20 cellular contexts compared by ENCODE assay signal in the genomic region with DNA sequence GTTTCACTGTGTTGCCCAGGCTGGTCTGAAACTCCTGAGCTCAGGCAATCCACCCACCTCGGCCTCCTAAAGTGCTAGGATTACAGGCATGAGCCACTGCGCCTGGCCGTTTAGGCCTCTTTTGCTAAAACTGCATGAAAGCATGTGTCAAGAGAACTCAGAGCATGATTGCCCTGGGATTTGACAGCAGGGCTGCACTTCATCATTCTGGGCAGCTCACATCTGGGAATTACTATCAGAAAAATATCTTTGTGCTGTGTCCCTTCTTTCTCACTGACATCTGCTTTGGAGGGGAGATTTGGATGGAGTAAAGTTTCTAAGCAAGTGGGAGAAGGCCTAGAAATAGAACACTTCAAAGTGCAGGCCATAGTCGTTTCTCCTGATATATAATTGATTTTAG. TPM values are rescaled to one million over a fixed set of nuclear protein-coding genes. Genes with fewer than 3 reads are reported as not detected.
DNase-seq lines count a peak whose midpoint lies in the region; ATAC-seq, FAIRE-seq and TF ChIP-seq lines count a peak whose summit lies in the region.
"Had no signal": no experiment of that assay in that cellular context is flagged by ENCODE, and none has a peak within 500 bp of the region (broad histone marks: within the 10 kb centered on the region; RNA-seq: fewer than 3 reads in every experiment).

No MANE protein-coding gene starts in this region.

- intact Hi-C loops in K562 (cut with micrococcal nuclease) (no loop called here), adrenal gland (cut with DNase I) (no loop called here)

- TF ChIP-seq RAD21 in K562 (CRISPR knock-in tag; conservative IDR thresholded peaks at IDR 0.05 in 1 of 2, IDR thresholded peaks at IDR 0.05 in 1 of 2): no peak

- H3K4me2 ChIP-seq in K562 (ENCODE audit: insufficient read depth, low read length): no peak overlapping the region
- H3K4me2 ChIP-seq: KMS-11 had no signal

- no peak overlapping the region for H3K4me3 Mint-ChIP-seq in mesothelial cell of epicardium
- no peak overlapping the region for H3K4me3 Mint-ChIP-seq in stimulated activated memory B cell treated with anti-CD40 and anti-IgM and Interleukin-4, amounts not matched to agents 10 μg/mL and 1 μg/mL and 100 μg/mL, for 72 hours
- no peak overlapping the region for H3K4me3 Mint-ChIP-seq in T-helper 2 cell treated with Interferon-gamma antibody and Interleukin-4, amounts not matched to agents 5 μg/mL and 100 μg/mL, for 36 hours
- H3K4me3 Mint-ChIP-seq: CD14-positive monocyte, HFFc6 had no signal

- H3K36me3 Mint-ChIP-seq in mesothelial cell of epicardium: no peaks in the 10 kb centered on the region
- no peaks in the 10 kb centered on the region for H3K36me3 Mint-ChIP-seq in stimulated activated memory B cell treated with anti-CD40 and anti-IgM and Interleukin-4, amounts not matched to agents 10 μg/mL and 1 μg/mL and 100 μg/mL, for 72 hours
- no peaks in the 10 kb centered on the region for H3K36me3 Mint-ChIP-seq in T-helper 2 cell treated with Interferon-gamma antibody and Interleukin-4, amounts not matched to agents 5 μg/mL and 100 μg/mL, for 36 hours (ENCODE audit: low read depth)
- H3K36me3 Mint-ChIP-seq: CD14-positive monocyte had no signal

- peak overlapping the region; percentile 54 for H2AFZ ChIP-seq in K562 (ENCODE audit: low read depth, low read length)

- DNase-seq in NCI-H82 (lab: John Stamatoyannopoulos, UW) (peak; percentile 24), NCI-H82 treated with DMSO at 0.1 percent for 48 hours (lab: John Stamatoyannopoulos, UW; ENCODE audit: unreplicated experiment) (no peak), K562 (ENCODE audit: extremely low read depth in 1 of 4, low spot score in 3 of 4) (no peak), mesothelial cell of epicardium (ENCODE audit: low spot score in 2 of 2, unreplicated experiment in 2 of 2) (no peak), adrenal gland (no peak), NCI-H2196 treated with DMSO at 0.1 percent for 48 hours (lab: John Stamatoyannopoulos, UW; ENCODE audit: unreplicated experiment) (no peak)
- no peak for DNase-seq in T-helper 2 cell treated with Interferon-gamma antibody and Interleukin-4, amounts not matched to agents 5 μg/mL and 100 μg/mL, for 36 hours (ENCODE audit: low spot score)
- DNase-seq: AML-193, DMS79 treated with DMSO at 0.1 percent for 48 hours, H7, HFFc6, NCI-H1417 treated with DMSO at 0.1 percent for 48 hours, NCI-H1930, NCI-H69, Right ventricle myocardium superior had no signal

- H3K27me3 ChIP-seq in K562 (ENCODE audit: control insufficient read depth in 2 of 2, insufficient read depth in 2 of 2, low read length in 2 of 2) (no peaks in the 10 kb centered on the region), adrenal gland (no peaks in the 10 kb centered on the region)

- no peaks in the 10 kb centered on the region for H3K27me3 Mint-ChIP-seq in mesothelial cell of epicardium (ENCODE audit: low read depth)
- H3K27me3 Mint-ChIP-seq in stimulated activated memory B cell treated with anti-CD40 and anti-IgM and Interleukin-4, amounts not matched to agents 10 μg/mL and 1 μg/mL and 100 μg/mL, for 72 hours: peaks cover 21% of the 10 kb centered on the region
- peaks cover 4% of the 10 kb centered on the region for H3K27me3 Mint-ChIP-seq in T-helper 2 cell treated with Interferon-gamma antibody and Interleukin-4, amounts not matched to agents 5 μg/mL and 100 μg/mL, for 36 hours (ENCODE audit: low read depth)

- WGBS in K562 (ENCODE audit: insufficient coverage, low coverage, missing lambda C conversion rate): 42% methylated on average over 4 of the region's 4 CpGs
- WGBS in adrenal gland, 4 donors: 66 to 81% (median 74%) methylated on average over 4 of the region's 4 CpGs

- no peaks in the 10 kb centered on the region for H3K36me3 ChIP-seq in K562 (ENCODE audit: control insufficient read depth, insufficient read depth, low read length)
- H3K36me3 ChIP-seq in adrenal gland (replicated peaks in 1 of 2): no peaks in the 10 kb centered on the region

- FAIRE-seq in K562 (lab: Jason Lieb, UNC): no peak

- H3K27ac Mint-ChIP-seq in mesothelial cell of epicardium: peak overlapping the region; percentile 82
- H3K27ac Mint-ChIP-seq in stimulated activated memory B cell treated with anti-CD40 and anti-IgM and Interleukin-4, amounts not matched to agents 10 μg/mL and 1 μg/mL and 100 μg/mL, for 72 hours: no peak overlapping the region
- no peak overlapping the region for H3K27ac Mint-ChIP-seq in T-helper 2 cell treated with Interferon-gamma antibody and Interleukin-4, amounts not matched to agents 5 μg/mL and 100 μg/mL, for 36 hours
- H3K27ac Mint-ChIP-seq: CD14-positive monocyte, HFFc6 had no signal

- no peak for TF ChIP-seq CTCF in K562 (IDR thresholded peaks at IDR 0.05 in 2 of 3, conservative IDR thresholded peaks at IDR 0.05 in 1 of 3; ENCODE audit: insufficient read depth in 2 of 3, low read depth in 1 of 3, low read length in 3 of 3)
- TF ChIP-seq CTCF in mesothelial cell of epicardium (IDR thresholded peaks at IDR 0.05; ENCODE audit: unreplicated experiment): no peak
- no peak for TF ChIP-seq CTCF in adrenal gland (IDR thresholded peaks at IDR 0.05)

- H3K9me3 Mint-ChIP-seq in mesothelial cell of epicardium: no peaks in the 10 kb centered on the region
- H3K9me3 Mint-ChIP-seq in stimulated activated memory B cell treated with anti-CD40 and anti-IgM and Interleukin-4, amounts not matched to agents 10 μg/mL and 1 μg/mL and 100 μg/mL, for 72 hours: no peaks in the 10 kb centered on the region
- no peaks in the 10 kb centered on the region for H3K9me3 Mint-ChIP-seq in T-helper 2 cell treated with Interferon-gamma antibody and Interleukin-4, amounts not matched to agents 5 μg/mL and 100 μg/mL, for 36 hours
- H3K9me3 Mint-ChIP-seq: CD14-positive monocyte, HFFc6 had no signal

- peaks cover 18% of the 10 kb centered on the region for H3K4me1 Mint-ChIP-seq in mesothelial cell of epicardium
- no peaks in the 10 kb centered on the region for H3K4me1 Mint-ChIP-seq in stimulated activated memory B cell treated with anti-CD40 and anti-IgM and Interleukin-4, amounts not matched to agents 10 μg/mL and 1 μg/mL and 100 μg/mL, for 72 hours
- H3K4me1 Mint-ChIP-seq in T-helper 2 cell treated with Interferon-gamma antibody and Interleukin-4, amounts not matched to agents 5 μg/mL and 100 μg/mL, for 36 hours (ENCODE audit: low read depth): no peaks in the 10 kb centered on the region
- H3K4me1 Mint-ChIP-seq: CD14-positive monocyte had no signal

- TF ChIP-seq EP300 in K562 (IDR thresholded peaks at IDR 0.05; ENCODE audit: low read length): no peak

- POLR2A ChIA-PET in K562 (lab: Yijun Ruan, JAX): interaction anchor here (0.9 kb wide), 1 partner anchor 10 kb away, joined by 3 read pairs; no protein-coding TSS in a partner anchor

- CTCF ChIA-PET in K562 (lab: Yijun Ruan, JAX; ENCODE audit: low intra/inter-chr PET ratio): interaction anchor here (0.6 kb wide), 1 partner anchor 24 kb away, joined by 3 read pairs; no protein-coding TSS in a partner anchor

- no peak for TF ChIP-seq POLR2A in K562 (conservative IDR thresholded peaks at IDR 0.05)
- no peak for TF ChIP-seq POLR2A in adrenal gland (IDR thresholded peaks at IDR 0.05)

- H3K9me3 ChIP-seq in K562 (replicated peaks; ENCODE audit: control insufficient read depth, insufficient read depth, low read depth, low read length) (no peaks in the 10 kb centered on the region), adrenal gland (replicated peaks in 1 of 3) (no peaks in the 10 kb centered on the region)

- H3K4me1 ChIP-seq in K562 (replicated peaks in 1 of 2; ENCODE audit: control insufficient read depth in 2 of 2, insufficient read depth in 2 of 2, low read length in 2 of 2) (no peaks in the 10 kb centered on the region), adrenal gland (replicated peaks in 1 of 2) (no peaks in the 10 kb centered on the region)

- no peaks in the 10 kb centered on the region for H3K9me1 ChIP-seq in K562 (ENCODE audit: control insufficient read depth, insufficient read depth, low read length)

- no peaks in the 10 kb centered on the region for H3K79me2 ChIP-seq in K562 (ENCODE audit: control insufficient read depth, insufficient read depth, low read length)

- H3K4me3 ChIP-seq in K562: no peak overlapping the region
- no peak overlapping the region for H3K4me3 ChIP-seq in adrenal gland
- H3K4me3 ChIP-seq: SK-N-MC had no signal

- no peaks in the 10 kb centered on the region for H4K20me1 ChIP-seq in K562 (replicated peaks; ENCODE audit: control insufficient read depth, insufficient read depth, low read length)

- H3K9ac ChIP-seq in K562 (ENCODE audit: insufficient read depth in 1 of 2, low read depth in 2 of 2, low read length in 2 of 2): no peak overlapping the region
- H3K9ac ChIP-seq: KMS-11 had no signal

- in situ Hi-C loops in K562 (cut with MboI): no loop called here

- H3K27ac ChIP-seq in K562 (ENCODE audit: extremely low read depth, low read depth, low read length) (no peak overlapping the region), adrenal gland (no peak overlapping the region)
- H3K27ac ChIP-seq: 22Rv1, KMS-11, SK-N-MC had no signal

- no peak for ATAC-seq in K562
- ATAC-seq in stimulated activated memory B cell treated with anti-CD40 and anti-IgM and Interleukin-4, amounts not matched to agents 10 μg/mL and 1 μg/mL and 100 μg/mL, for 72 hours: no peak

- BruUV-seq in K562 (replicated peaks; lab: Mats Ljungman, UMichigan): no TSS peak

TF ChIP-seq in K562, 482 proteins besides CTCF, POLR2A, EP300 and RAD21:
- TF ChIP-seq MYNN (IDR thresholded peaks at IDR 0.05) (no peak), MYNN (CRISPR knock-in tag; IDR thresholded peaks at IDR 0.05) (no peak), ZNF232 (CRISPR knock-in tag; IDR thresholded peaks at IDR 0.05) (no peak)

RNA-seq across cellular contexts. Expression of gene EIF2S2, which starts 59.6 kb away (rescaled TPM):
- total RNA-seq in K562 (2011; cell fraction: chromatin; rRNA removed; ENCODE audit: low replicate concordance): 24.4 and 38.1 TPM in 2 replicates
- total RNA-seq in K562 (2011; cell fraction: nucleolus; rRNA removed): 19.0 and 21.1 TPM in 2 replicates
- 32.6 and 47.0 TPM in 2 replicates for total RNA-seq in K562 (2011; cell fraction: nucleoplasm; rRNA removed)
- total RNA-seq in K562 (2014; rRNA removed) (120 and 135 TPM in 2 replicates), K562 (2014; rRNA removed; fragmentation: Illumina TruSeq; extraction: Trizol) (192 and 237 TPM in 2 replicates), K562 (2015; rRNA removed; fragmentation: Illumina TruSeq; extraction: Trizol) (154 and 159 TPM in 2 replicates), K562 (2021) (114 and 118 TPM in 2 replicates), mesothelial cell of epicardium (45.5 to 46.7 TPM (median 46.1 TPM) in 3 replicates), adrenal gland (10 to 100 TPM; 33.6 to 79.9 (median 49.9) TPM)
- polyA plus RNA-seq in K562 (2011; rRNA removed) (141 and 164 TPM in 2 replicates), K562 (2014; fragmentation: Illumina TruSeq; extraction: Trizol) (210 and 220 TPM in 2 replicates), K562 (2014; fragmentation: Nextera tagmentation; extraction: Ambion mirVana) (10 to 100 TPM; 79.7 to 92.3 TPM), K562 (2014; rRNA removed) (139 and 154 TPM in 2 replicates), adrenal gland (100 to 1,000 TPM in 1 of 3 donors, 10 to 100 TPM in 2; 26.7 to 204 (median 31.8) TPM)
- 42.3 and 74.8 TPM in 2 replicates for polyA plus RNA-seq in K562 (2011; cell fraction: cytosol; rRNA removed)
- polyA plus RNA-seq in K562 (2011; cell fraction: nucleus; rRNA removed): 27.0 and 49.4 TPM in 2 replicates
- 110 and 156 TPM in 2 replicates for polyA plus RNA-seq in K562 (2012)
- 73.8 and 89.8 TPM in 2 replicates for polyA minus RNA-seq in K562 (2011; rRNA and poly(A)+ RNA removed)
- 30.5 and 32.7 TPM in 2 replicates for polyA minus RNA-seq in K562 (2011; cell fraction: cytosol; rRNA and poly(A)+ RNA removed)
- 9.8 and 24.8 TPM in 2 replicates for polyA minus RNA-seq in K562 (2011; cell fraction: nucleus; rRNA and poly(A)+ RNA removed)
